In genomic region chr1:11692899-11693590, GRCh38 we compare ENCODE assay signal across 1 cellular context.
TF ChIP-seq lines count a peak whose summit lies in the region.

No MANE protein-coding gene starts in this region.

TF ChIP-seq in HepG2, 621 proteins besides CTCF, POLR2A, EP300 and RAD21:
- TF ChIP-seq DMAP1 (CRISPR knock-in tag; IDR thresholded peaks at IDR 0.05) (no peak), CREB1 (IDR thresholded peaks at IDR 0.05) (peak; percentile 35), CREB1 (CRISPR knock-in tag; IDR thresholded peaks at IDR 0.05) (no peak)
TF ChIP-seq in HepG2: peak in this region for 1.
